Comparison of ENCODE assay signal across 23 cellular contexts in the genomic region with DNA sequence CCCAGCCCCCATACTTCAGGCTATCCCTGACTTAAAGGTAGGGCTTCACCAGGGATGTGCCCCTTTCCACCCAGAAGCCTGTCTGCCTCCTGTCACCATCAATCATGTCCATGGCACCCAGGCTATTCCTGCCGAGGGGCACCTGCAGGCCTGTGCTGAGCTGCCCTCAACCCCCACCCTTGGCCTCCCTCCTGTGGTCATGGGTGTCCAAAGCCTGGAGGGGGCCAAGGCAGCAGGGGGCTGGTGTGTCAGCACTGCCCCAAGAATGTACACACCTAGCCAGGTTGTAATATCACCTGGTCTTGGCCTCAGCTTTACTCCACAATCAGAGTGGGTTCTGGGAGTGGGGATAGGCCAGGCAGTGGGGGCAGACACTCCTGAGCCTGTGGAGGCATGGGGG.
DNase-seq lines count a peak whose midpoint lies in the region; ATAC-seq, FAIRE-seq and TF ChIP-seq lines count a peak whose summit lies in the region.
"Had no signal": no experiment of that assay in that cellular context is flagged by ENCODE, and none has a peak within 500 bp of the region (broad histone marks: within the 10 kb centered on the region; RNA-seq: fewer than 3 reads in every experiment).

No MANE protein-coding gene starts in this region.

- H3K4me1 ChIP-seq in neuronal stem cell (ENCODE audit: control insufficient read depth in 2 of 2, insufficient read depth in 1 of 2, low read depth in 1 of 2, low read length in 2 of 2) (peaks cover 0 to 10% of the 10 kb centered on the region in 2 donors), upper lobe of left lung (no peaks in the 10 kb centered on the region)
- H3K4me1 ChIP-seq: A549; BLaER1 treated with 17β-estradiol and CSF1 and Interleukin-3, amounts not matched to agents 10 nM and 100 nM had no signal

- ATAC-seq in natural killer cell treated with Interleukin-12 subunit alpha and Interleukin-12 subunit beta and Interleukin-15 and Interleukin-18, amount 100 ng/mL, for 72 hours: peak; percentile 24 to 33
- ATAC-seq in natural killer cell: no peak
- peak; percentile 34 to 56 for ATAC-seq in upper lobe of left lung (ENCODE audit: low FRiP score in 2 of 2)
- no peak for ATAC-seq in HG02852 (IDR thresholded peaks at IDR 0.05; ENCODE audit: unreplicated experiment)
- ATAC-seq: A549; CD8-positive, alpha-beta T cell had no signal

- H3K79me1 ChIP-seq in neuronal stem cell (ENCODE audit: low read depth, low read length): no peaks in the 10 kb centered on the region

- no peak overlapping the region for H3K9ac ChIP-seq in neuronal stem cell (ENCODE audit: low read depth, low read length, poor library complexity)
- H3K9ac ChIP-seq: BLaER1 treated with 17β-estradiol and CSF1 and Interleukin-3, amounts not matched to agents 10 nM and 100 nM had no signal

- no peaks in the 10 kb centered on the region for H3K36me3 Mint-ChIP-seq in natural killer cell treated with Interleukin-12 subunit alpha and Interleukin-12 subunit beta and Interleukin-15 and Interleukin-18, amount 100 ng/mL, for 72 hours
- H3K36me3 Mint-ChIP-seq in natural killer cell: no peaks in the 10 kb centered on the region
- H3K36me3 Mint-ChIP-seq: CD8-positive, alpha-beta T cell had no signal

- H3K27ac ChIP-seq in neuronal stem cell (replicated peaks; ENCODE audit: low read length) (no peak overlapping the region), upper lobe of left lung (no peak overlapping the region)
- H3K27ac ChIP-seq: 22Rv1; A549; BLaER1 treated with 17β-estradiol and CSF1 and Interleukin-3, amounts not matched to agents 10 nM and 100 nM; C4-2B had no signal

- TF ChIP-seq CTCF in natural killer cell (IDR thresholded peaks at IDR 0.05): no peak
- TF ChIP-seq CTCF in upper lobe of left lung (IDR thresholded peaks at IDR 0.05): no peak

- H3K36me3 ChIP-seq in neuronal stem cell (replicated peaks in 1 of 2; ENCODE audit: control insufficient read depth in 2 of 2, insufficient read depth in 2 of 2, low read length in 2 of 2) (no peaks in the 10 kb centered on the region), upper lobe of left lung (no peaks in the 10 kb centered on the region)
- H3K36me3 ChIP-seq: BLaER1 treated with 17β-estradiol and CSF1 and Interleukin-3, amounts not matched to agents 10 nM and 100 nM had no signal

- peak overlapping the region; percentile 87 for H3K18ac ChIP-seq in neuronal stem cell (ENCODE audit: low read length)

- no peak overlapping the region for H3K27ac Mint-ChIP-seq in natural killer cell treated with Interleukin-12 subunit alpha and Interleukin-12 subunit beta and Interleukin-15 and Interleukin-18, amount 100 ng/mL, for 72 hours
- H3K27ac Mint-ChIP-seq in natural killer cell: no peak overlapping the region
- H3K27ac Mint-ChIP-seq: B cell; CD4-positive, alpha-beta T cell; CD8-positive, alpha-beta T cell had no signal

- peak overlapping the region; percentile 60 for H2BK12ac ChIP-seq in neuronal stem cell (ENCODE audit: low read length)

- no peak overlapping the region for H3K4me3 ChIP-seq in neuronal stem cell (ENCODE audit: low read length in 2 of 2)
- H3K4me3 ChIP-seq in upper lobe of left lung: no peak overlapping the region
- H3K4me3 ChIP-seq: A549; BLaER1 treated with 17β-estradiol and CSF1 and Interleukin-3, amounts not matched to agents 10 nM and 100 nM had no signal

- H3K23ac ChIP-seq in neuronal stem cell (ENCODE audit: low read depth, low read length, poor library complexity): no peak overlapping the region

- peaks cover 14 to 51% of the 10 kb centered on the region in 2 donors for H3K27me3 Mint-ChIP-seq in natural killer cell treated with Interleukin-12 subunit alpha and Interleukin-12 subunit beta and Interleukin-15 and Interleukin-18, amount 100 ng/mL, for 72 hours
- peaks cover 15 to 16% of the 10 kb centered on the region in 2 donors for H3K27me3 Mint-ChIP-seq in natural killer cell (ENCODE audit: low read depth in 2 of 2)

- no peaks in the 10 kb centered on the region for H3K4me1 Mint-ChIP-seq in natural killer cell treated with Interleukin-12 subunit alpha and Interleukin-12 subunit beta and Interleukin-15 and Interleukin-18, amount 100 ng/mL, for 72 hours (ENCODE audit: low read depth in 2 of 2)
- H3K4me1 Mint-ChIP-seq in natural killer cell: no peaks in the 10 kb centered on the region
- H3K4me1 Mint-ChIP-seq: B cell had no signal

- H3K4ac ChIP-seq in neuronal stem cell (ENCODE audit: low read length): no peak overlapping the region

- H2AK5ac ChIP-seq in neuronal stem cell (ENCODE audit: low read depth, low read length): peak overlapping the region; percentile 82

- H3K27me3 ChIP-seq in neuronal stem cell (ENCODE audit: control insufficient read depth in 3 of 3, insufficient read depth in 3 of 3, low read depth in 1 of 3, low read length in 3 of 3): no peaks in the 10 kb centered on the region
- H3K27me3 ChIP-seq in upper lobe of left lung: no peaks in the 10 kb centered on the region
- H3K27me3 ChIP-seq: BLaER1 treated with 17β-estradiol and CSF1 and Interleukin-3, amounts not matched to agents 10 nM and 100 nM had no signal

- intact Hi-C loops in natural killer cell (cut with micrococcal nuclease): no loop called here

- no peak overlapping the region for H3K4me2 ChIP-seq in neuronal stem cell (ENCODE audit: insufficient read depth, low read length, poor library complexity, severe bottlenecking)
- H3K4me2 ChIP-seq: A549; BLaER1 treated with 17β-estradiol and CSF1 and Interleukin-3, amounts not matched to agents 10 nM and 100 nM had no signal

- no peak for TF ChIP-seq EP300 in upper lobe of left lung (IDR thresholded peaks at IDR 0.05)

- no peak for DNase-seq in natural killer cell treated with Interleukin-12 subunit alpha and Interleukin-12 subunit beta and Interleukin-15 and Interleukin-18, amount 100 ng/mL, for 72 hours (ENCODE audit: low spot score)
- DNase-seq in natural killer cell: no peak
- no peak for DNase-seq in HTR-8/SVneo (ENCODE audit: insufficient read length, low spot score)
- no peak for DNase-seq in neuronal stem cell (ENCODE audit: low spot score)
- peak in 1 of 2 donors; percentile 12 for DNase-seq in upper lobe of left lung
- DNase-seq in inferior parietal cortex (ENCODE audit: extremely low spot score): no peak
- DNase-seq: AML-193; Caco-2; Calu3; CD4-positive, alpha-beta T cell; CD8-positive, alpha-beta T cell; DMS79 treated with DMSO at 0.1 percent for 48 hours; GF-D8 had no signal

- peak overlapping the region; percentile 50 for H4K91ac ChIP-seq in neuronal stem cell (ENCODE audit: low read depth, low read length, poor library complexity)

- no peak for TF ChIP-seq POLR2A in upper lobe of left lung (IDR thresholded peaks at IDR 0.05)

- WGBS in neuronal stem cell (ENCODE audit: extremely low coverage in 2 of 2, insufficient read length in 2 of 2, insufficient replicate concordance in 1 of 2), 2 donors: no CpG with 5 or more reads among the region's 1 CpG
- 80 to 83% methylated on average over 1 of the region's 1 CpG for WGBS in upper lobe of left lung, 2 donors

- peak overlapping the region; percentile 40 for H2BK120ac ChIP-seq in neuronal stem cell (ENCODE audit: low read depth, low read length)

- no peak overlapping the region for H2AFZ ChIP-seq in neuronal stem cell (ENCODE audit: low read length)

- peak overlapping the region; percentile 67 for H4K8ac ChIP-seq in neuronal stem cell (ENCODE audit: low read depth, low read length)

- no peak overlapping the region for H3K4me3 Mint-ChIP-seq in natural killer cell treated with Interleukin-12 subunit alpha and Interleukin-12 subunit beta and Interleukin-15 and Interleukin-18, amount 100 ng/mL, for 72 hours
- H3K4me3 Mint-ChIP-seq in natural killer cell: no peak overlapping the region
- H3K4me3 Mint-ChIP-seq: B cell; CD4-positive, alpha-beta T cell; CD8-positive, alpha-beta T cell had no signal

- FAIRE-seq in HTR-8/SVneo (lab: Jason Lieb, UNC): peak; percentile 78
- FAIRE-seq: A549, D721Med, G401.6, GM12891, GM19239 had no signal

- peak overlapping the region; percentile 70 for H2BK5ac ChIP-seq in neuronal stem cell (ENCODE audit: low read length)

- H3K9me3 ChIP-seq in neuronal stem cell (replicated peaks in 1 of 2; ENCODE audit: control insufficient read depth in 2 of 2, insufficient read depth in 1 of 2, low read depth in 1 of 2, low read length in 2 of 2) (no peaks in the 10 kb centered on the region), upper lobe of left lung (no peaks in the 10 kb centered on the region)
- H3K9me3 ChIP-seq: A549, Caco-2 had no signal

- H3K14ac ChIP-seq in neuronal stem cell (ENCODE audit: low read length): no peak overlapping the region

- H2BK15ac ChIP-seq in neuronal stem cell (ENCODE audit: low read length): peak overlapping the region; percentile 54

- H3K9me3 Mint-ChIP-seq in natural killer cell treated with Interleukin-12 subunit alpha and Interleukin-12 subunit beta and Interleukin-15 and Interleukin-18, amount 100 ng/mL, for 72 hours: no peaks in the 10 kb centered on the region
- H3K9me3 Mint-ChIP-seq in natural killer cell: no peaks in the 10 kb centered on the region

Comparison
In these comparisons a context has a peak if more than half of its experiments do, and no peak if none do; other contexts are left out.
1. ATAC-seq: peak in natural killer cell treated with Interleukin-12 subunit alpha and Interleukin-12 subunit beta and Interleukin-15 and Interleukin-18, amount 100 ng/mL, for 72 hours (2 of 2) and upper lobe of left lung (2 of 2); none in natural killer cell (0 of 3) and HG02852 (single experiment).